10 cellular contexts compared by ENCODE assay signal in the genomic region with DNA sequence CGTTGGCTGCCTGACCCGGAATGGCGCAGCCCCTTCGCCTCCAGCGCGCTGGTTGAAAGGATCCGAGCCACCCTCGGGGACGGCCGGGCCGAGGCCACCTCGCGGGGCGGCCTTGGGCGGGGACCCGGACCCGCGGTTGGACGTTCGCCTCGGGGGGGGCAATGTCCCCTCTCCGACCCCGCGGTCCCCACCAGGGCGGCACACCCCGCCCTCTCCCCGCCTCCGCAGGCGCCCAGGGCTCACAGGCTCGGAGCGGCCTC. TPM values are rescaled to one million over a fixed set of nuclear protein-coding genes. Genes with fewer than 3 reads are reported as not detected.
DNase-seq lines count a peak whose midpoint lies in the region; ATAC-seq and TF ChIP-seq lines count a peak whose summit lies in the region.
"Had no signal": no experiment of that assay in that cellular context is flagged by ENCODE, and none has a peak within 500 bp of the region (broad histone marks: within the 10 kb centered on the region; RNA-seq: fewer than 3 reads in every experiment).

No MANE protein-coding gene starts in this region.

- DNase-seq in breast epithelium (ENCODE audit: low spot score in 2 of 2) = no peak
- no peak for DNase-seq in MCF 10A (ENCODE audit: unreplicated experiment)
- no peak for DNase-seq in fibroblast of the aortic adventitia (ENCODE audit: low read depth)
- no peak for DNase-seq in ovary
- DNase-seq in uterus = no peak
- no peak for DNase-seq in NCI-H187 treated with DMSO at 0.1 percent for 48 hours (lab: John Stamatoyannopoulos, UW)
- DNase-seq in HK-2 (ENCODE audit: unreplicated experiment) = no peak
- DNase-seq: NCI-H446, occipital lobe had no signal

- TF ChIP-seq POLR2A in breast epithelium (IDR thresholded peaks at IDR 0.05) = no peak
- TF ChIP-seq POLR2A in ovary (IDR thresholded peaks at IDR 0.05) = no peak
- no peak for TF ChIP-seq POLR2A in uterus (IDR thresholded peaks at IDR 0.05)

- POLR2A ChIA-PET in MCF 10A (lab: Yijun Ruan, JAX) = no interaction called here

- H3K9me3 Mint-ChIP-seq in MCF 10A (ENCODE audit: unreplicated experiment) = no peaks in the 10 kb centered on the region

- H3K9me3 ChIP-seq in breast epithelium (no peaks in the 10 kb centered on the region), ovary (no peaks in the 10 kb centered on the region), uterus (no peaks in the 10 kb centered on the region)

- intact Hi-C loops in breast epithelium (cut with DNase I; ENCODE audit: low total_unique reads) (no loop called here), MCF 10A (cut with micrococcal nuclease) (no loop called here), ovary (cut with DNase I) (no loop called here), uterus (cut with DNase I; ENCODE audit: low total_unique reads) (no loop called here)

- peaks cover 15% of the 10 kb centered on the region for H3K27me3 Mint-ChIP-seq in MCF 10A (ENCODE audit: insufficient read depth, unreplicated experiment)

- no peak for TF ChIP-seq EP300 in ovary (IDR thresholded peaks at IDR 0.05)

- CTCF ChIA-PET in MCF 10A (lab: Yijun Ruan, JAX) = no interaction called here

- H3K27ac Mint-ChIP-seq in MCF 10A (ENCODE audit: low read depth, unreplicated experiment) = no peak overlapping the region

- no peak overlapping the region for H3K27ac ChIP-seq in breast epithelium
- no peak overlapping the region for H3K27ac ChIP-seq in ovary
- no peak overlapping the region for H3K27ac ChIP-seq in uterus

- H3K36me3 ChIP-seq in breast epithelium (no peaks in the 10 kb centered on the region), ovary (no peaks in the 10 kb centered on the region), uterus (no peaks in the 10 kb centered on the region)

- H3K27me3 ChIP-seq in breast epithelium (peaks cover 0 to 17% of the 10 kb centered on the region in 2 donors), ovary (peaks cover 16% of the 10 kb centered on the region), uterus (peaks cover 4 to 5% of the 10 kb centered on the region in 2 donors)

- no peaks in the 10 kb centered on the region for H3K36me3 Mint-ChIP-seq in MCF 10A (ENCODE audit: insufficient read depth, unreplicated experiment)

- H3K4me1 Mint-ChIP-seq in MCF 10A (ENCODE audit: insufficient read depth, unreplicated experiment) = no peaks in the 10 kb centered on the region

- no TSS peak for BruUV-seq in MCF 10A (replicated peaks; lab: Mats Ljungman, UMichigan)

- H3K4me3 Mint-ChIP-seq in MCF 10A (ENCODE audit: unreplicated experiment) = no peak overlapping the region

- 0 to 1% (median 1%) methylated on average over 8 to 31 of the region's 31 CpGs for WGBS in ovary, 3 donors

- no peak for ATAC-seq in GM18909 (IDR thresholded peaks at IDR 0.05; ENCODE audit: poor library complexity, unreplicated experiment)

- H3K4me3 ChIP-seq in breast epithelium = peak overlapping the region; percentile 41 to 75 (median 59)
- H3K4me3 ChIP-seq in fibroblast of the aortic adventitia (ENCODE audit: low read depth, low read length) = peak overlapping the region; percentile 17
- H3K4me3 ChIP-seq in ovary = peak overlapping the region; percentile 36
- peak overlapping the region; percentile 1 to 37 for H3K4me3 ChIP-seq in uterus

- H3K4me1 ChIP-seq in breast epithelium (peaks cover 11 to 15% of the 10 kb centered on the region in 2 donors), ovary (ENCODE audit: insufficient read depth) (peaks cover 17% of the 10 kb centered on the region), uterus (peaks cover 0 to 16% of the 10 kb centered on the region in 2 donors)

- no peak for TF ChIP-seq CTCF in breast epithelium (IDR thresholded peaks at IDR 0.05)
- no peak for TF ChIP-seq CTCF in MCF 10A (IDR thresholded peaks at IDR 0.05; ENCODE audit: unreplicated experiment)
- no peak for TF ChIP-seq CTCF in fibroblast of the aortic adventitia (IDR thresholded peaks at IDR 0.05; ENCODE audit: insufficient read depth, low read length)
- no peak for TF ChIP-seq CTCF in ovary (IDR thresholded peaks at IDR 0.05)
- TF ChIP-seq CTCF in uterus (IDR thresholded peaks at IDR 0.05) = no peak

RNA-seq across cellular contexts. Expression of a gene that starts 1.0 kb away (rescaled TPM):
- total RNA-seq in breast epithelium = 1 to 10 TPM in 2 of 3 donors, under 1 TPM in 1; 0.32 to 6.6 (median 1.3) TPM
- total RNA-seq in MCF 10A (2022) = not detected in 2 replicates
- total RNA-seq in fibroblast of the aortic adventitia (ENCODE audit: low replicate concordance) = 0.09 and 0.33 TPM in 2 replicates
- under 1 TPM; 0.08 to 0.48 (median 0.32) TPM for total RNA-seq in ovary
- polyA plus RNA-seq in ovary = under 1 TPM; 0.25 to 0.52 TPM
- total RNA-seq in uterus = 1 to 10 TPM in 2 of 4 donors, under 1 TPM in 1, not detected in 1; under 0.01 to 6.4 (median 1.1) TPM

RNA-seq across cellular contexts. Expression of a gene that starts 9.7 kb away (rescaled TPM):
- 10 to 100 TPM; 14.1 to 26.4 (median 21.4) TPM for total RNA-seq in breast epithelium
- 9.9 and 11.2 TPM in 2 replicates for total RNA-seq in MCF 10A (2022)
- total RNA-seq in fibroblast of the aortic adventitia (ENCODE audit: low replicate concordance) = 11.9 and 29.4 TPM in 2 replicates
- total RNA-seq in ovary = 10 to 100 TPM; 18.7 to 31.9 (median 23.8) TPM
- polyA plus RNA-seq in ovary = 10 to 100 TPM in 1 of 2 donors, 1 to 10 TPM in 1; 7.8 to 17.8 TPM
- 10 to 100 TPM; 21.8 to 47.9 (median 36.0) TPM for total RNA-seq in uterus
